In the genomic region with DNA sequence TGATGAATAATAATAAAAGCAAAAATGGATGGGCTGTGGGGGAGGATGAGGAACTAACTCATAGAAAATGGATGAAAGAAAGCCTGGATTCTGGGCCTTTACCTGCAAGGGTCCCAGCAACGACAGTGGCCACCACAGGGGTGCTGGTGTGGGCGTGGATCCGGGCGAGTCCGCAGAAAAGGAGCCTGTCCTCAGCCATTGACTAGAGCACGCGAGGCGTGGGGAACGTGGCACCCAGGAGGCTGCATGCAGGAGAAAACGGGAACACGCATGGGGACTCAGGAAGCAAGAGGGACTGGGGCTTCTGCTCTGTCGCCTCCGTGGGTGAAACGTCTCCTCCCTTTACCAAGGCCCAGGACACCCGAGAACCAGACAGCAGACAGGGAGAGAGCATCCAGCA, we compare ENCODE assay signal across 40 cellular contexts. TPM values are rescaled to one million over a fixed set of nuclear protein-coding genes. Genes with fewer than 3 reads are reported as not detected.
"Had no signal": no experiment of that assay in that cellular context is flagged by ENCODE, and none has a peak within 500 bp of the region (broad histone marks: within the 10 kb centered on the region; RNA-seq: fewer than 3 reads in every experiment).

No MANE protein-coding gene starts in this region.

- H3K9me3 ChIP-seq: adrenal gland, body of pancreas, gastroesophageal sphincter, heart right ventricle had no signal

- H3K27me3 Mint-ChIP-seq: activated B cell treated with CpG ODN at 0.5 μM for 24 hours; activated CD4-positive, alpha-beta memory T cell treated with anti-CD3 and anti-CD28 coated beads for 36 hours; activated CD4-positive, alpha-beta T cell treated with anti-CD3 and anti-CD28 coated beads, Interleukin-2, amount 10 ng/mL, durations not matched to agents 24 days and 14 days; activated CD8-positive, alpha-beta memory T cell treated with anti-CD3 and anti-CD28 coated beads, Interleukin-2, amount 10 ng/mL, durations not matched to agents 7 days and 5 days; activated naive CD4-positive, alpha-beta T cell treated with anti-CD3 and anti-CD28 coated beads, Interleukin-2, amount 50 U/mL, for 24 hours; activated naive CD8-positive, alpha-beta T cell treated with anti-CD3 and anti-CD28 coated beads for 36 hours; activated naive CD8-positive, alpha-beta T cell treated with anti-CD3 and anti-CD28 coated beads, Interleukin-2, amount 50 U/mL, for 24 hours had no signal

- H3K4me1 Mint-ChIP-seq: activated B cell treated with CpG ODN at 0.5 μM for 24 hours; activated CD4-positive, alpha-beta T cell treated with anti-CD3 and anti-CD28 coated beads, Interleukin-2, amount 10 ng/mL, durations not matched to agents 24 days and 14 days; activated CD8-positive, alpha-beta memory T cell treated with anti-CD3 and anti-CD28 coated beads, Interleukin-2, amount 10 ng/mL, durations not matched to agents 7 days and 5 days; activated naive CD4-positive, alpha-beta T cell treated with anti-CD3 and anti-CD28 coated beads, Interleukin-2, amount 50 U/mL, for 24 hours; activated naive CD8-positive, alpha-beta T cell treated with anti-CD3 and anti-CD28 coated beads for 36 hours; activated naive CD8-positive, alpha-beta T cell treated with anti-CD3 and anti-CD28 coated beads, Interleukin-2, amount 50 U/mL, for 24 hours had no signal

- H3K27ac Mint-ChIP-seq: activated B cell treated with CpG ODN at 0.5 μM for 24 hours; activated CD4-positive, alpha-beta memory T cell treated with anti-CD3 and anti-CD28 coated beads for 36 hours; activated CD4-positive, alpha-beta T cell treated with anti-CD3 and anti-CD28 coated beads, Interleukin-2, amount 10 ng/mL, durations not matched to agents 24 days and 14 days; activated CD8-positive, alpha-beta memory T cell treated with anti-CD3 and anti-CD28 coated beads, Interleukin-2, amount 10 ng/mL, durations not matched to agents 7 days and 5 days; activated CD8-positive, alpha-beta T cell treated with anti-CD3 and anti-CD28 coated beads, Interleukin-2, amount 10 ng/mL, durations not matched to agents 7 days and 5 days; activated naive CD4-positive, alpha-beta T cell treated with anti-CD3 and anti-CD28 coated beads for 36 hours; activated naive CD4-positive, alpha-beta T cell treated with anti-CD3 and anti-CD28 coated beads, Interleukin-2, amount 50 U/mL, for 24 hours; activated naive CD8-positive, alpha-beta T cell treated with anti-CD3 and anti-CD28 coated beads for 36 hours; activated naive CD8-positive, alpha-beta T cell treated with anti-CD3 and anti-CD28 coated beads, Interleukin-2, amount 50 U/mL, for 24 hours; activated T-helper 2 cell treated with anti-CD3 and anti-CD28 coated beads, Interferon-gamma antibody, Interleukin-2, Interleukin-4, amounts not matched to agents 10 μg/mL and 5 μg/mL and 100 μg/mL, durations not matched to agents 14 hours and 24 hours and 36 hours; effector memory CD8-positive, alpha-beta T cell had no signal

- ATAC-seq: activated CD4-positive, CD25-positive, alpha-beta regulatory T cell treated with anti-CD3 and anti-CD28 coated beads, Interleukin-2, amount 50 U/mL, for 24 hours; activated CD8-positive, alpha-beta memory T cell treated with anti-CD3 and anti-CD28 coated beads, Interleukin-2, amount 10 ng/mL, durations not matched to agents 7 days and 5 days; activated CD8-positive, alpha-beta T cell treated with anti-CD3 and anti-CD28 coated beads, Interleukin-2, amount 10 ng/mL, durations not matched to agents 7 days and 5 days; activated naive CD8-positive, alpha-beta T cell treated with anti-CD3 and anti-CD28 coated beads, Interleukin-2, amount 50 U/mL, for 24 hours; body of pancreas; effector memory CD8-positive, alpha-beta T cell; gastroesophageal sphincter; heart right ventricle had no signal

- H3K36me3 Mint-ChIP-seq: activated CD4-positive, alpha-beta memory T cell treated with anti-CD3 and anti-CD28 coated beads for 36 hours; activated CD8-positive, alpha-beta memory T cell treated with anti-CD3 and anti-CD28 coated beads, Interleukin-2, amount 10 ng/mL, durations not matched to agents 7 days and 5 days; activated naive CD8-positive, alpha-beta T cell treated with anti-CD3 and anti-CD28 coated beads for 36 hours had no signal

- H3K27me3 ChIP-seq: adrenal gland, body of pancreas had no signal

- H3K4me1 ChIP-seq: adrenal gland, body of pancreas, esophagus squamous epithelium, gastroesophageal sphincter had no signal

- H3K4me3 Mint-ChIP-seq: activated B cell treated with CpG ODN at 0.5 μM for 24 hours; activated CD4-positive, alpha-beta memory T cell treated with anti-CD3 and anti-CD28 coated beads for 36 hours; activated CD4-positive, alpha-beta T cell treated with anti-CD3 and anti-CD28 coated beads, Interleukin-2, amount 10 ng/mL, durations not matched to agents 24 days and 14 days; activated CD8-positive, alpha-beta memory T cell treated with anti-CD3 and anti-CD28 coated beads, Interleukin-2, amount 10 ng/mL, durations not matched to agents 7 days and 5 days; activated CD8-positive, alpha-beta T cell treated with anti-CD3 and anti-CD28 coated beads, Interleukin-2, amount 10 ng/mL, durations not matched to agents 7 days and 5 days; activated naive CD4-positive, alpha-beta T cell treated with anti-CD3 and anti-CD28 coated beads for 36 hours; activated naive CD4-positive, alpha-beta T cell treated with anti-CD3 and anti-CD28 coated beads, Interleukin-2, amount 50 U/mL, for 24 hours; activated naive CD8-positive, alpha-beta T cell treated with anti-CD3 and anti-CD28 coated beads for 36 hours; activated naive CD8-positive, alpha-beta T cell treated with anti-CD3 and anti-CD28 coated beads, Interleukin-2, amount 50 U/mL, for 24 hours; activated T-helper 1 cell treated with anti-CD3 and anti-CD28 coated beads, Interleukin-12 subunit alpha, Interleukin-12 subunit beta, Interleukin-2, Interleukin-4 antibody, amounts not matched to agents 30 ng/mL and 10 ng/mL and 1 ng/mL, durations not matched to agents 14 hours and 24 hours and 36 hours; effector memory CD8-positive, alpha-beta T cell had no signal

- H3K27ac ChIP-seq: adrenal gland, body of pancreas, epithelial cell of prostate, esophagus squamous epithelium, gastroesophageal sphincter, heart right ventricle, VCaP had no signal

- DNase-seq: activated B cell treated with CpG ODN at 0.5 μM for 24 hours; activated CD4-positive, alpha-beta memory T cell treated with anti-CD3 and anti-CD28 coated beads for 36 hours; activated CD4-positive, alpha-beta T cell treated with anti-CD3 and anti-CD28 coated beads, Interleukin-2, amount 10 ng/mL, durations not matched to agents 24 days and 14 days; activated CD8-positive, alpha-beta memory T cell treated with anti-CD3 and anti-CD28 coated beads, Interleukin-2, amount 10 ng/mL, durations not matched to agents 7 days and 5 days; activated CD8-positive, alpha-beta memory T cell treated with anti-CD3 and anti-CD28 coated beads, Interleukin-2, amount 50 U/mL, for 4 hours; activated CD8-positive, alpha-beta T cell treated with anti-CD3 and anti-CD28 coated beads, Interleukin-2, amount 10 ng/mL, durations not matched to agents 7 days and 5 days; activated effector memory CD4-positive, alpha-beta T cell treated with anti-CD3 and anti-CD28 coated beads, Interleukin-2, amount 50 U/mL, for 16 hours; activated naive CD4-positive, alpha-beta T cell treated with anti-CD3 and anti-CD28 coated beads for 36 hours; activated naive CD8-positive, alpha-beta T cell treated with anti-CD3 and anti-CD28 coated beads for 36 hours; activated naive CD8-positive, alpha-beta T cell treated with anti-CD3 and anti-CD28 coated beads, Interleukin-2, amount 50 U/mL, for 24 hours; activated T-cell treated with anti-CD3 and anti-CD28 coated beads, Interleukin-2, amount 50 U/mL, for 1 hour; activated T-cell treated with anti-CD3 and anti-CD28 coated beads, Interleukin-2, amount 50 U/mL, for 48 hours; adrenal gland; amygdala; aorta; body of pancreas; caudate nucleus; cortex of kidney; dermis blood vessel endothelial cell; effector CD4-positive, alpha-beta T cell; effector memory CD8-positive, alpha-beta T cell; esophagus squamous epithelium; foreskin melanocyte; heart right ventricle; T-helper 2 cell had no signal

- H3K36me3 ChIP-seq: adrenal gland, esophagus squamous epithelium, gastroesophageal sphincter, heart right ventricle had no signal

- H3K9me3 Mint-ChIP-seq: activated B cell treated with CpG ODN at 0.5 μM for 24 hours; activated naive CD8-positive, alpha-beta T cell treated with anti-CD3 and anti-CD28 coated beads for 36 hours; activated naive CD8-positive, alpha-beta T cell treated with anti-CD3 and anti-CD28 coated beads, Interleukin-2, amount 50 U/mL, for 24 hours had no signal

- H3K4me3 ChIP-seq: adrenal gland, body of pancreas, esophagus squamous epithelium, gastroesophageal sphincter, heart right ventricle had no signal

RNA-seq across cellular contexts. Expression of gene DPRX, which starts 25.8 kb away (rescaled TPM):
- total RNA-seq: activated B cell treated with CpG ODN at 0.5 μM for 24 hours; activated CD4-positive, alpha-beta memory T cell treated with anti-CD3 and anti-CD28 coated beads for 36 hours; activated CD4-positive, alpha-beta T cell treated with anti-CD3 and anti-CD28 coated beads, Interleukin-2, amount 10 ng/mL, durations not matched to agents 24 days and 14 days; activated CD8-positive, alpha-beta memory T cell treated with anti-CD3 and anti-CD28 coated beads for 36 hours; activated CD8-positive, alpha-beta memory T cell treated with anti-CD3 and anti-CD28 coated beads, Interleukin-2, amount 10 ng/mL, durations not matched to agents 7 days and 5 days; activated CD8-positive, alpha-beta T cell treated with anti-CD3 and anti-CD28 coated beads, Interleukin-2, amount 10 ng/mL, durations not matched to agents 7 days and 5 days; activated naive CD4-positive, alpha-beta T cell treated with anti-CD3 and anti-CD28 coated beads for 36 hours; activated naive CD8-positive, alpha-beta T cell treated with anti-CD3 and anti-CD28 coated beads for 36 hours; activated T-helper 1 cell treated with anti-CD3 and anti-CD28 coated beads, Interleukin-12 subunit alpha, Interleukin-12 subunit beta, Interleukin-2, Interleukin-4 antibody, amounts not matched to agents 30 ng/mL and 10 ng/mL and 1 ng/mL, durations not matched to agents 14 hours and 24 hours and 36 hours; activated T-helper 2 cell treated with anti-CD3 and anti-CD28 coated beads, Interferon-gamma antibody, Interleukin-2, Interleukin-4, amounts not matched to agents 10 μg/mL and 5 μg/mL and 100 μg/mL, durations not matched to agents 14 hours and 24 hours and 36 hours; adrenal gland; aorta; body of pancreas; chondrocyte; dermis blood vessel endothelial cell; endothelial cell of umbilical vein; esophagus squamous epithelium; fibroblast of lung; fibroblast of villous mesenchyme; gastroesophageal sphincter; glomerular endothelial cell; heart right ventricle; T-helper 1 cell treated with Interleukin-12 subunit alpha and Interleukin-12 subunit beta and Interleukin-4 antibody, amounts not matched to agents 30 ng/mL and 1 ng/mL, for 36 hours had no signal
- polyA plus RNA-seq: adrenal gland, aorta, endothelial cell of umbilical vein, esophagus, fibroblast of lung had no signal
